ENCODE assay signal across 8 cellular contexts in genomic region chr2:88874063-88874657, GRCh38.
A peak's percentile ranks its signal among the peaks of the same experiment; 100 is the strongest.
DNase-seq lines count a peak whose midpoint lies in the region; FAIRE-seq and TF ChIP-seq lines count a peak whose summit lies in the region.

No MANE protein-coding gene starts in this region.

- H3K4me2 ChIP-seq in neural progenitor cell: no peak overlapping the region

- H3F3A ChIP-seq in neural progenitor cell (ENCODE audit: low read depth): no peaks in the 10 kb centered on the region

- H3K79me2 ChIP-seq in neural progenitor cell (ENCODE audit: low read depth): no peaks in the 10 kb centered on the region

- H3K9me3 ChIP-seq in esophagus muscularis mucosa: no peaks in the 10 kb centered on the region
- peaks cover 29% of the 10 kb centered on the region for H3K9me3 ChIP-seq in neural progenitor cell (ENCODE audit: low read depth)

- H3K27me3 Mint-ChIP-seq in activated CD4-positive, alpha-beta memory T cell treated with anti-CD3 and anti-CD28 coated beads for 36 hours: peaks cover 8% of the 10 kb centered on the region
- H3K27me3 Mint-ChIP-seq in neural progenitor cell (ENCODE audit: insufficient read depth, low read depth): peaks cover 4% of the 10 kb centered on the region

- H3K4me3 ChIP-seq in esophagus muscularis mucosa (no peak overlapping the region), neural progenitor cell (no peak overlapping the region)

- 34% methylated on average over 4 of the region's 4 CpGs for WGBS in esophagus muscularis mucosa

- H3K4me1 ChIP-seq in esophagus muscularis mucosa (no peaks in the 10 kb centered on the region), neural progenitor cell (no peaks in the 10 kb centered on the region)

- H3K4me1 Mint-ChIP-seq in activated CD4-positive, alpha-beta memory T cell treated with anti-CD3 and anti-CD28 coated beads for 36 hours (ENCODE audit: low read depth): no peaks in the 10 kb centered on the region
- no peaks in the 10 kb centered on the region for H3K4me1 Mint-ChIP-seq in neural progenitor cell

- in situ Hi-C loops in ACHN (cut with HindIII; ENCODE audit: low pct_ligation_motif_present, low pct_unique_long_range_greater_than_20kb, low sequenced_read_pairs): no loop called here

- DNase-seq in ACHN (peak; percentile 64), GM12891 (ENCODE audit: insufficient read length, low spot score) (no peak), NCI-H2171 treated with DMSO at 0.1 percent for 48 hours (lab: John Stamatoyannopoulos, UW) (peak; percentile 38), esophagus muscularis mucosa (ENCODE audit: extremely low spot score) (no peak), neural progenitor cell (ENCODE audit: low spot score) (peak; percentile 20), SIG-M5 (lab: John Stamatoyannopoulos, UW) (no peak), NCI-H187 (lab: John Stamatoyannopoulos, UW) (no peak)
- peak; percentile 38 for DNase-seq in activated CD4-positive, alpha-beta memory T cell treated with anti-CD3 and anti-CD28 coated beads for 36 hours

- no peak overlapping the region for H3K9ac ChIP-seq in neural progenitor cell

- no peak for TF ChIP-seq EP300 in esophagus muscularis mucosa (IDR thresholded peaks at IDR 0.05)

- H3K27me3 ChIP-seq in esophagus muscularis mucosa (peaks cover 0 to 20% (median 0%) of the 10 kb centered on the region in 4 donors), neural progenitor cell (no peaks in the 10 kb centered on the region)

- peak; percentile 58 to 72 (median 71) for TF ChIP-seq CTCF in esophagus muscularis mucosa (IDR thresholded peaks at IDR 0.05)
- TF ChIP-seq CTCF in neural progenitor cell (IDR thresholded peaks at IDR 0.05): peak; percentile 54

- H3K4me3 Mint-ChIP-seq in activated CD4-positive, alpha-beta memory T cell treated with anti-CD3 and anti-CD28 coated beads for 36 hours: no peak overlapping the region
- H3K4me3 Mint-ChIP-seq in neural progenitor cell: no peak overlapping the region

- no peaks in the 10 kb centered on the region for H4K20me1 ChIP-seq in neural progenitor cell (ENCODE audit: low read depth)

- no peak overlapping the region for H2AFZ ChIP-seq in neural progenitor cell (replicated peaks)

- intact Hi-C loops in activated CD4-positive, alpha-beta memory T cell treated with anti-CD3 and anti-CD28 coated beads for 36 hours (cut with micrococcal nuclease): no loop called here
- intact Hi-C loops in esophagus muscularis mucosa (cut with DNase I): no loop called here

- no peak overlapping the region for H3K27ac ChIP-seq in esophagus muscularis mucosa (replicated peaks in 1 of 4)
- H3K27ac ChIP-seq in neural progenitor cell: no peak overlapping the region

- no peak overlapping the region for H3K27ac Mint-ChIP-seq in activated CD4-positive, alpha-beta memory T cell treated with anti-CD3 and anti-CD28 coated beads for 36 hours
- H3K27ac Mint-ChIP-seq in neural progenitor cell: no peak overlapping the region

- CTCF ChIA-PET in activated CD4-positive, alpha-beta memory T cell treated with anti-CD3 and anti-CD28 coated beads for 36 hours (lab: Charles Lee): interaction anchor here (1.0 to 1.6 kb wide), 3 partner anchors 12 to 27 kb away, joined by 3 to 4 read pairs (median 4); no protein-coding TSS in a partner anchor

- no peaks in the 10 kb centered on the region for H3K36me3 Mint-ChIP-seq in activated CD4-positive, alpha-beta memory T cell treated with anti-CD3 and anti-CD28 coated beads for 36 hours
- H3K36me3 Mint-ChIP-seq in neural progenitor cell: no peaks in the 10 kb centered on the region

- H3K36me3 ChIP-seq in esophagus muscularis mucosa (no peaks in the 10 kb centered on the region), neural progenitor cell (no peaks in the 10 kb centered on the region)

- FAIRE-seq in GM12891 (lab: Jason Lieb, UNC): peak; percentile 97

- POLR2A ChIA-PET in activated CD4-positive, alpha-beta memory T cell treated with anti-CD3 and anti-CD28 coated beads for 36 hours (lab: Charles Lee): no interaction called here

- TF ChIP-seq POLR2A in GM12891 (IDR thresholded peaks at IDR 0.05; ENCODE audit: low read depth, low read length): no peak
- no peak for TF ChIP-seq POLR2A in esophagus muscularis mucosa (IDR thresholded peaks at IDR 0.05; ENCODE audit: low read depth)

- H3K9me3 Mint-ChIP-seq in activated CD4-positive, alpha-beta memory T cell treated with anti-CD3 and anti-CD28 coated beads for 36 hours: no peaks in the 10 kb centered on the region
- no peaks in the 10 kb centered on the region for H3K9me3 Mint-ChIP-seq in neural progenitor cell

TF ChIP-seq in GM12891, 5 proteins besides CTCF, POLR2A, EP300 and RAD21:
- TF ChIP-seq PAX5 (IDR thresholded peaks at IDR 0.05; ENCODE audit: insufficient read depth, low read length, severe bottlenecking) (no peak), SPI1 (IDR thresholded peaks at IDR 0.05; ENCODE audit: low read depth, low read length) (no peak), POLR2AphosphoS5 (IDR thresholded peaks at IDR 0.05; ENCODE audit: low read depth, low read length) (no peak), POU2F2 (IDR thresholded peaks at IDR 0.05; ENCODE audit: low read depth, low read length) (no peak), TAF1 (IDR thresholded peaks at IDR 0.05; ENCODE audit: low read depth, low read length) (no peak)

Comparison
In these comparisons a context has a peak if more than half of its experiments do, and no peak if none do; other contexts are left out.
1. DNase-seq: peak in ACHN (single experiment), NCI-H2171 treated with DMSO at 0.1 percent for 48 hours (single experiment), activated CD4-positive, alpha-beta memory T cell treated with anti-CD3 and anti-CD28 coated beads for 36 hours (single experiment) and neural progenitor cell (single experiment); none in GM12891 (single experiment), esophagus muscularis mucosa (single experiment), SIG-M5 (single experiment) and NCI-H187 (0 of 2).